ENCODE assay signal across 1 cellular context in genomic region chr1:241847796-241848668, GRCh38.
TF ChIP-seq lines count a peak whose summit lies in the region.

TSS of gene EXO1 (plus strand) at chr1:241848204. CDS start at chr1:241850426, 2,222 bp downstream.

TF ChIP-seq in K562, 482 proteins besides CTCF, POLR2A, EP300 and RAD21 (continued from another document and continues in another):
- TF ChIP-seq, protein P1, sequence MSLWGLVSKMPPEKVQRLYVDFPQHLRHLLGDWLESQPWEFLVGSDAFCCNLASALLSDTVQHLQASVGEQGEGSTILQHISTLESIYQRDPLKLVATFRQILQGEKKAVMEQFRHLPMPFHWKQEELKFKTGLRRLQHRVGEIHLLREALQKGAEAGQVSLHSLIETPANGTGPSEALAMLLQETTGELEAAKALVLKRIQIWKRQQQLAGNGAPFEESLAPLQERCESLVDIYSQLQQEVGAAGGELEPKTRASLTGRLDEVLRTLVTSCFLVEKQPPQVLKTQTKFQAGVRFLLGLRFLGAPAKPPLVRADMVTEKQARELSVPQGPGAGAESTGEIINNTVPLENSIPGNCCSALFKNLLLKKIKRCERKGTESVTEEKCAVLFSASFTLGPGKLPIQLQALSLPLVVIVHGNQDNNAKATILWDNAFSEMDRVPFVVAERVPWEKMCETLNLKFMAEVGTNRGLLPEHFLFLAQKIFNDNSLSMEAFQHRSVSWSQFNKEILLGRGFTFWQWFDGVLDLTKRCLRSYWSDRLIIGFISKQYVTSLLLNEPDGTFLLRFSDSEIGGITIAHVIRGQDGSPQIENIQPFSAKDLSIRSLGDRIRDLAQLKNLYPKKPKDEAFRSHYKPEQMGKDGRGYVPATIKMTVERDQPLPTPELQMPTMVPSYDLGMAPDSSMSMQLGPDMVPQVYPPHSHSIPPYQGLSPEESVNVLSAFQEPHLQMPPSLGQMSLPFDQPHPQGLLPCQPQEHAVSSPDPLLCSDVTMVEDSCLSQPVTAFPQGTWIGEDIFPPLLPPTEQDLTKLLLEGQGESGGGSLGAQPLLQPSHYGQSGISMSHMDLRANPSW (CRISPR knock-in tag; IDR thresholded peaks at IDR 0.05) = peak; percentile 82; the same call in 1 of the 2 replicates
- no peak for TF ChIP-seq SMAD1 (IDR thresholded peaks at IDR 0.05; ENCODE audit: low read depth, low read length, partially characterized antibody)
- TF ChIP-seq MAFF (IDR thresholded peaks at IDR 0.05; ENCODE audit: low read length) = no peak
- TF ChIP-seq FOSL1 (tag; conservative IDR thresholded peaks at IDR 0.05) = peak; percentile 51
- TF ChIP-seq SRSF3 (IDR thresholded peaks at IDR 0.05; ENCODE audit: insufficient read depth, low read length) = no peak
- TF ChIP-seq ZBTB5 (IDR thresholded peaks at IDR 0.05) = no peak
- TF ChIP-seq BCL6 (CRISPR knock-in tag; IDR thresholded peaks at IDR 0.05) = no peak
- peak; percentile 23 to 68; a peak in 2 of 4 replicates for TF ChIP-seq RCOR1 (IDR thresholded peaks at IDR 0.05; ENCODE audit: borderline replicate concordance in 1 of 2, low read depth in 2 of 2, low read length in 2 of 2)
- TF ChIP-seq RERE (CRISPR knock-in tag; IDR thresholded peaks at IDR 0.05; ENCODE audit: borderline replicate concordance) = 0 out of 2 replicates have a peak, but pooled peaks have one; percentile 9
- TF ChIP-seq PYGO2 (tag; IDR thresholded peaks at IDR 0.05) = no peak
- peak; percentile 31; the same call in 1 of the 2 replicates for TF ChIP-seq SPI1 (IDR thresholded peaks at IDR 0.05; ENCODE audit: borderline replicate concordance, low read depth, low read length)
- peak; percentile 87 for TF ChIP-seq NR2C1 (IDR thresholded peaks at IDR 0.05)
- peak; percentile 90 for TF ChIP-seq NR2C1 (tag; IDR thresholded peaks at IDR 0.05)
- no peak for TF ChIP-seq ZNF696 (CRISPR knock-in tag; conservative IDR thresholded peaks at IDR 0.05)
- peak; percentile 100 for TF ChIP-seq SAP30 (IDR thresholded peaks at IDR 0.05; ENCODE audit: borderline replicate concordance, insufficient read depth, low read depth, low read length, poor library complexity, severe bottlenecking)
- TF ChIP-seq GATAD2B (IDR thresholded peaks at IDR 0.05; ENCODE audit: borderline replicate concordance) = peak; percentile 33; the same call in 1 of the 2 replicates
- peak; percentile 7 for TF ChIP-seq SP2 (IDR thresholded peaks at IDR 0.05; ENCODE audit: extremely low read depth, low read depth, low read length, poor library complexity, severe bottlenecking)
- TF ChIP-seq POU5F1 (IDR thresholded peaks at IDR 0.05; ENCODE audit: borderline replicate concordance, low read depth, low read length, partially characterized antibody) = no peak
- TF ChIP-seq FOXM1 (IDR thresholded peaks at IDR 0.05; ENCODE audit: low read depth) = 0 out of 2 replicates have a peak, but pooled peaks have one; percentile 9
- TF ChIP-seq FOXM1 (CRISPR knock-in tag; IDR thresholded peaks at IDR 0.05; ENCODE audit: low read depth) = peak; percentile 87; the same call in 1 of the 2 replicates
- no peak for TF ChIP-seq ETV6 (IDR thresholded peaks at IDR 0.05; ENCODE audit: borderline replicate concordance in 1 of 2, low read depth in 2 of 2, low read length in 1 of 2)
- 0 out of 2 replicates have a peak, but pooled peaks have one; percentile 19 for TF ChIP-seq ETV6 (CRISPR knock-in tag; IDR thresholded peaks at IDR 0.05; ENCODE audit: borderline replicate concordance)
- peak; percentile 41; the same call in 1 of the 2 replicates for TF ChIP-seq SMC3 (conservative IDR thresholded peaks at IDR 0.05; ENCODE audit: insufficient read depth, low read depth, low read length)
- TF ChIP-seq FIP1L1 (IDR thresholded peaks at IDR 0.05; ENCODE audit: low read depth, low read length, poor library complexity, severe bottlenecking) = peak; percentile 72
- peak; percentile 64 for TF ChIP-seq BRD9 (IDR thresholded peaks at IDR 0.05; ENCODE audit: low read depth, partially characterized antibody)
- peak; percentile 83 for TF ChIP-seq ZNF384 (IDR thresholded peaks at IDR 0.05; ENCODE audit: low read depth, low read length)
- TF ChIP-seq LCOR (CRISPR knock-in tag; IDR thresholded peaks at IDR 0.05) = peak; percentile 72
- TF ChIP-seq ARID1B (IDR thresholded peaks at IDR 0.05) = peak; percentile 18; the same call in 1 of the 2 replicates
- peak; percentile 94 for TF ChIP-seq POLR2AphosphoS5 (IDR thresholded peaks at IDR 0.05; ENCODE audit: control insufficient read depth, insufficient read depth, low read depth, low read length)
- peak; percentile 93; the same call in 1 of the 2 replicates for TF ChIP-seq ATF6 (CRISPR knock-in tag; IDR thresholded peaks at IDR 0.05)
- TF ChIP-seq MLLT1 (IDR thresholded peaks at IDR 0.05) = peak; percentile 35 to 73; a peak in 2 of 4 replicates
- TF ChIP-seq PHF8 (IDR thresholded peaks at IDR 0.05; ENCODE audit: borderline replicate concordance, low read length) = peak; percentile 93
- TF ChIP-seq, protein P2, sequence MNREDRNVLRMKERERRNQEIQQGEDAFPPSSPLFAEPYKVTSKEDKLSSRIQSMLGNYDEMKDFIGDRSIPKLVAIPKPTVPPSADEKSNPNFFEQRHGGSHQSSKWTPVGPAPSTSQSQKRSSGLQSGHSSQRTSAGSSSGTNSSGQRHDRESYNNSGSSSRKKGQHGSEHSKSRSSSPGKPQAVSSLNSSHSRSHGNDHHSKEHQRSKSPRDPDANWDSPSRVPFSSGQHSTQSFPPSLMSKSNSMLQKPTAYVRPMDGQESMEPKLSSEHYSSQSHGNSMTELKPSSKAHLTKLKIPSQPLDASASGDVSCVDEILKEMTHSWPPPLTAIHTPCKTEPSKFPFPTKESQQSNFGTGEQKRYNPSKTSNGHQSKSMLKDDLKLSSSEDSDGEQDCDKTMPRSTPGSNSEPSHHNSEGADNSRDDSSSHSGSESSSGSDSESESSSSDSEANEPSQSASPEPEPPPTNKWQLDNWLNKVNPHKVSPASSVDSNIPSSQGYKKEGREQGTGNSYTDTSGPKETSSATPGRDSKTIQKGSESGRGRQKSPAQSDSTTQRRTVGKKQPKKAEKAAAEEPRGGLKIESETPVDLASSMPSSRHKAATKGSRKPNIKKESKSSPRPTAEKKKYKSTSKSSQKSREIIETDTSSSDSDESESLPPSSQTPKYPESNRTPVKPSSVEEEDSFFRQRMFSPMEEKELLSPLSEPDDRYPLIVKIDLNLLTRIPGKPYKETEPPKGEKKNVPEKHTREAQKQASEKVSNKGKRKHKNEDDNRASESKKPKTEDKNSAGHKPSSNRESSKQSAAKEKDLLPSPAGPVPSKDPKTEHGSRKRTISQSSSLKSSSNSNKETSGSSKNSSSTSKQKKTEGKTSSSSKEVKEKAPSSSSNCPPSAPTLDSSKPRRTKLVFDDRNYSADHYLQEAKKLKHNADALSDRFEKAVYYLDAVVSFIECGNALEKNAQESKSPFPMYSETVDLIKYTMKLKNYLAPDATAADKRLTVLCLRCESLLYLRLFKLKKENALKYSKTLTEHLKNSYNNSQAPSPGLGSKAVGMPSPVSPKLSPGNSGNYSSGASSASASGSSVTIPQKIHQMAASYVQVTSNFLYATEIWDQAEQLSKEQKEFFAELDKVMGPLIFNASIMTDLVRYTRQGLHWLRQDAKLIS (CRISPR knock-in tag; IDR thresholded peaks at IDR 0.05) = peak; percentile 87; the same call in 1 of the 2 replicates
- peak; percentile 75 for TF ChIP-seq ERF (CRISPR knock-in tag; IDR thresholded peaks at IDR 0.05)
- TF ChIP-seq XRCC4 (IDR thresholded peaks at IDR 0.05; ENCODE audit: extremely low read depth, insufficient read depth, insufficient read length) = no peak
- no peak for TF ChIP-seq MCM3 (IDR thresholded peaks at IDR 0.05)
- TF ChIP-seq FOXJ2 (tag; IDR thresholded peaks at IDR 0.05) = peak; percentile 92
- peak; percentile 98 to 99 for TF ChIP-seq FOXK2 (conservative IDR thresholded peaks at IDR 0.05 in 1 of 2, IDR thresholded peaks at IDR 0.05 in 1 of 2; ENCODE audit: low read depth in 2 of 2)
- TF ChIP-seq E2F3 (CRISPR knock-in tag; IDR thresholded peaks at IDR 0.05) = peak; percentile 99
- TF ChIP-seq ZNF280A (IDR thresholded peaks at IDR 0.05; ENCODE audit: low read depth, partially characterized antibody) = no peak
- TF ChIP-seq RBM17 (IDR thresholded peaks at IDR 0.05; ENCODE audit: borderline replicate concordance, low read depth, low read length) = no peak
- TF ChIP-seq THRAP3 (IDR thresholded peaks at IDR 0.05; ENCODE audit: borderline replicate concordance) = no peak
- no peak for TF ChIP-seq HDAC8 (tag; IDR thresholded peaks at IDR 0.05)
- no peak for TF ChIP-seq SAFB2 (IDR thresholded peaks at IDR 0.05; ENCODE audit: borderline replicate concordance, low read depth, low read length, severe bottlenecking)
- TF ChIP-seq TSC22D4 (tag; IDR thresholded peaks at IDR 0.05) = no peak
- peak; percentile 90 for TF ChIP-seq CBFB (CRISPR knock-in tag; IDR thresholded peaks at IDR 0.05)
